ENCODE assay signal across 22 cellular contexts in genomic region chr6:126091507-126091906, GRCh38.
A peak's percentile ranks its signal among the peaks of the same experiment; 100 is the strongest.
DNase-seq lines count a peak whose midpoint lies in the region; ATAC-seq, FAIRE-seq and TF ChIP-seq lines count a peak whose summit lies in the region.
"Had no signal": no experiment of that assay in that cellular context is flagged by ENCODE, and none has a peak within 500 bp of the region (broad histone marks: within the 10 kb centered on the region; RNA-seq: fewer than 3 reads in every experiment).

No MANE protein-coding gene starts in this region.

- H3K4me1 ChIP-seq in Caco-2 (no peaks in the 10 kb centered on the region; the same call in 1 of the 2 replicates), esophagus muscularis mucosa (no peaks in the 10 kb centered on the region), neural progenitor cell (peaks cover 24% of the 10 kb centered on the region)
- H3K4me1 ChIP-seq: BLaER1, SJSA1 had no signal

- H3K36me3 Mint-ChIP-seq in Caco-2 (ENCODE audit: insufficient read depth, unreplicated experiment) (no peaks in the 10 kb centered on the region), WTC11 (no peaks in the 10 kb centered on the region), neural progenitor cell (peaks cover 18% of the 10 kb centered on the region), osteocyte (ENCODE audit: unreplicated experiment) (peaks cover 2% of the 10 kb centered on the region)

- peak overlapping the region; percentile 51 for H3K27ac Mint-ChIP-seq in Caco-2 (ENCODE audit: unreplicated experiment)
- H3K27ac Mint-ChIP-seq in WTC11 = peak overlapping the region; percentile 86; the same call in 1 of the 2 replicates
- peak overlapping the region; percentile 95 for H3K27ac Mint-ChIP-seq in neural progenitor cell
- H3K27ac Mint-ChIP-seq in osteocyte (ENCODE audit: unreplicated experiment) = no peak overlapping the region
- H3K27ac Mint-ChIP-seq: CD8-positive, alpha-beta memory T cell; IgD-negative memory B cell had no signal

- H3K4me1 Mint-ChIP-seq in Caco-2 (ENCODE audit: low read depth, unreplicated experiment) = peaks cover 18% of the 10 kb centered on the region
- peaks cover 14% of the 10 kb centered on the region for H3K4me1 Mint-ChIP-seq in WTC11
- peaks cover 29% of the 10 kb centered on the region for H3K4me1 Mint-ChIP-seq in neural progenitor cell
- no peaks in the 10 kb centered on the region for H3K4me1 Mint-ChIP-seq in osteocyte (ENCODE audit: unreplicated experiment)

- H3F3A ChIP-seq in neural progenitor cell (ENCODE audit: low read depth) = peaks cover 4% of the 10 kb centered on the region

- H3K4me2 ChIP-seq in neural progenitor cell = peak overlapping the region; percentile 52
- H3K4me2 ChIP-seq: BLaER1, PC-9 had no signal

- H3K36me3 ChIP-seq in Caco-2 (ENCODE audit: control insufficient read depth, insufficient read depth, low read length) = no peaks in the 10 kb centered on the region
- H3K36me3 ChIP-seq in esophagus muscularis mucosa = no peaks in the 10 kb centered on the region
- no peaks in the 10 kb centered on the region for H3K36me3 ChIP-seq in neural progenitor cell
- H3K36me3 ChIP-seq: BLaER1, SJSA1 had no signal

- no peak for TF ChIP-seq POLR2A in esophagus muscularis mucosa (IDR thresholded peaks at IDR 0.05; ENCODE audit: low read depth)

- TF ChIP-seq CTCF in Caco-2 (IDR thresholded peaks at IDR 0.05; ENCODE audit: insufficient read depth in 1 of 2, low read depth in 1 of 2, low read length in 1 of 2, severe bottlenecking in 1 of 2, unreplicated experiment in 1 of 2) (no peak), WTC11 (IDR thresholded peaks at IDR 0.05) (no peak), esophagus muscularis mucosa (IDR thresholded peaks at IDR 0.05) (no peak), neural progenitor cell (IDR thresholded peaks at IDR 0.05) (no peak), osteocyte (IDR thresholded peaks at IDR 0.05) (no peak), dorsolateral prefrontal cortex (IDR thresholded peaks at IDR 0.05 in 54 of 56, conservative IDR thresholded peaks at IDR 0.05 in 2 of 56; ENCODE audit: low read depth in 1 of 56, partially characterized antibody in 56 of 56) (no peak)

- TF ChIP-seq EP300 in esophagus muscularis mucosa (IDR thresholded peaks at IDR 0.05) = no peak

- H3K27me3 ChIP-seq in Caco-2 (replicated peaks; ENCODE audit: control insufficient read depth, insufficient read depth, low read length) (no peaks in the 10 kb centered on the region), esophagus muscularis mucosa (no peaks in the 10 kb centered on the region), neural progenitor cell (no peaks in the 10 kb centered on the region), dorsolateral prefrontal cortex (no peaks in the 10 kb centered on the region)
- H3K27me3 ChIP-seq: BLaER1, SJSA1 had no signal

- H3K27me3 Mint-ChIP-seq in Caco-2 (ENCODE audit: insufficient read depth, unreplicated experiment) = no peaks in the 10 kb centered on the region
- H3K27me3 Mint-ChIP-seq in WTC11 (ENCODE audit: low read depth) = no peaks in the 10 kb centered on the region
- peaks cover 3% of the 10 kb centered on the region for H3K27me3 Mint-ChIP-seq in neural progenitor cell (ENCODE audit: insufficient read depth, low read depth)
- no peaks in the 10 kb centered on the region for H3K27me3 Mint-ChIP-seq in osteocyte (ENCODE audit: unreplicated experiment)
- H3K27me3 Mint-ChIP-seq: CD8-positive, alpha-beta memory T cell; IgD-negative memory B cell had no signal

- intact Hi-C loops in Caco-2 (cut with micrococcal nuclease; ENCODE audit: unreplicated experiment) = loop anchor here (1.0 kb wide), 1 partner anchor 14 kb away; no protein-coding TSS in a partner anchor
- intact Hi-C loops in esophagus muscularis mucosa (cut with DNase I) = no loop called here
- intact Hi-C loops in dorsolateral prefrontal cortex (cut with DNase I) = no loop called here

- H3K4me3 ChIP-seq in Caco-2 (ENCODE audit: low read depth, low read length) (no peak overlapping the region), esophagus muscularis mucosa (no peak overlapping the region), neural progenitor cell (no peak overlapping the region), dorsolateral prefrontal cortex (no peak overlapping the region)
- H3K4me3 ChIP-seq: BLaER1, GM12878, PC-9, SJSA1 had no signal

- DNase-seq in Caco-2 (peak in 1 of 2 experiments; percentile 4), WTC11 (ENCODE audit: low spot score) (no peak), esophagus muscularis mucosa (ENCODE audit: extremely low spot score) (peak; percentile 60), neural progenitor cell (ENCODE audit: low spot score) (peak; percentile 58), H4 (ENCODE audit: low spot score) (no peak), osteocyte (ENCODE audit: extremely low spot score, unreplicated experiment) (no peak), RCC 7860 (ENCODE audit: low spot score) (no peak), dorsolateral prefrontal cortex (no peak)
- DNase-seq: CD8-positive, alpha-beta memory T cell; DND-41; GDM1; GOT3; NCI-H187; NCI-H2171; NCI-H446 treated with DMSO at 0.1 percent for 48 hours; NCI-H774; PC-9 had no signal

- 89% methylated on average over 6 of the region's 6 CpGs for WGBS in esophagus muscularis mucosa

- H3K79me2 ChIP-seq in neural progenitor cell (ENCODE audit: low read depth) = no peaks in the 10 kb centered on the region

- H3K9me3 Mint-ChIP-seq in Caco-2 (ENCODE audit: unreplicated experiment) (peaks cover 10% of the 10 kb centered on the region), WTC11 (no peaks in the 10 kb centered on the region), neural progenitor cell (peaks cover 7% of the 10 kb centered on the region), osteocyte (ENCODE audit: unreplicated experiment) (no peaks in the 10 kb centered on the region)
- H3K9me3 Mint-ChIP-seq: CD8-positive, alpha-beta memory T cell had no signal

- H4K20me1 ChIP-seq in neural progenitor cell (ENCODE audit: low read depth) = no peaks in the 10 kb centered on the region
- H4K20me1 ChIP-seq: BLaER1 had no signal

- no peak overlapping the region for H2AFZ ChIP-seq in neural progenitor cell (replicated peaks)
- H2AFZ ChIP-seq: PC-9 had no signal

- H3K27ac ChIP-seq in esophagus muscularis mucosa (replicated peaks in 1 of 4) = no peak overlapping the region
- H3K27ac ChIP-seq in neural progenitor cell = no peak overlapping the region
- no peak overlapping the region for H3K27ac ChIP-seq in dorsolateral prefrontal cortex
- H3K27ac ChIP-seq: BLaER1, PC-9, SJSA1 had no signal

- H3K4me3 Mint-ChIP-seq in Caco-2 (ENCODE audit: unreplicated experiment) (no peak overlapping the region), WTC11 (no peak overlapping the region), neural progenitor cell (peak overlapping the region; percentile 21), osteocyte (ENCODE audit: unreplicated experiment) (no peak overlapping the region)
- H3K4me3 Mint-ChIP-seq: CD8-positive, alpha-beta memory T cell; IgD-negative memory B cell had no signal

- POLR2A ChIA-PET in Caco-2 (lab: Charles Lee) = no interaction called here
- POLR2A ChIA-PET in WTC11 (lab: Charles Lee) = no interaction called here

- BruUV-seq in Caco-2 (replicated peaks; lab: Mats Ljungman, UMichigan) = no TSS peak

- ATAC-seq in WTC11 = peak; percentile 87
- ATAC-seq: GM12878 had no signal

- no peak overlapping the region for H3K9ac ChIP-seq in neural progenitor cell
- H3K9ac ChIP-seq: BLaER1 had no signal

- CTCF ChIA-PET in Caco-2 (lab: Charles Lee) = interaction anchor here (1.5 kb wide), 1 partner anchor 96 kb away, joined by 3 read pairs; no protein-coding TSS in a partner anchor
- CTCF ChIA-PET in WTC11 (lab: Charles Lee) = no interaction called here

- FAIRE-seq in RCC 7860 (lab: Jason Lieb, UNC) = no peak
- FAIRE-seq: GM12878, GM18507 had no signal

- H3K9me3 ChIP-seq in Caco-2 (no peaks in the 10 kb centered on the region), esophagus muscularis mucosa (no peaks in the 10 kb centered on the region), neural progenitor cell (ENCODE audit: low read depth) (no peaks in the 10 kb centered on the region)
- H3K9me3 ChIP-seq: BLaER1, SJSA1 had no signal

TF ChIP-seq in WTC11, 78 proteins besides CTCF, POLR2A, EP300 and RAD21:
- TF ChIP-seq CREB1 (CRISPR knock-in tag; IDR thresholded peaks at IDR 0.05) (no peak), USF1 (CRISPR knock-in tag; IDR thresholded peaks at IDR 0.05) (no peak), E2F5 (CRISPR knock-in tag; IDR thresholded peaks at IDR 0.05) (no peak), ATF3 (CRISPR knock-in tag; conservative IDR thresholded peaks at IDR 0.05) (no peak), ZNF121 (CRISPR knock-in tag; IDR thresholded peaks at IDR 0.05) (no peak)

Comparison
In these comparisons a context has a peak if more than half of its experiments do, and no peak if none do; other contexts are left out.
1. DNase-seq: peak in esophagus muscularis mucosa (single experiment) and neural progenitor cell (single experiment); none in WTC11 (single experiment), H4 (single experiment), osteocyte (single experiment), RCC 7860 (single experiment) and dorsolateral prefrontal cortex (0 of 10).